Comparison of ENCODE assay signal across 11 cellular contexts in the genomic region with DNA sequence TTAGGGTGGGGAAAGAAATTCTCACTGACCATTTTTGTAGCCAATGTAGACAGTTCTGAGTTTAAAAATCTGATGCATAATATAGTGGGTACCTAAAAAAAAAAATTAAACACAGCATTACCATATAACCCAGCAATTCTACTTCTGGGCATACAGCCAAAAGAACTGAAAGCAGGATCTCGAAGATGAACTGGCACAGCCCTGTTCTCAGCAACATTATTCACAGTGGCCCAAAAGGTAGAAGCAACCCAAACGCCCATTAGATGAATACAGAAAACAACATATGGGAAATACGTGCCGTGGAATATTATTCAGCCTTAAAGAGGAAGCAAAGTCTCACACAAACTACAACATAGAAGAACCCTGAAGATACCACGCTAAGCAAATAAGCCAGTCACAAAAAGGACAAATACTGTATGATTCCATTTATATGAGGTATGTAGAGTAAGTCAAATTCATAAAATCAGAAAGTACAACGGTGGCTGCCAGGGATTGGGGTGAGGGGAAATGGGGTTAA. TPM values are rescaled to one million over a fixed set of nuclear protein-coding genes. Genes with fewer than 3 reads are reported as not detected.
DNase-seq lines count a peak whose midpoint lies in the region; ATAC-seq and TF ChIP-seq lines count a peak whose summit lies in the region.
"Had no signal": no experiment of that assay in that cellular context is flagged by ENCODE, and none has a peak within 500 bp of the region (broad histone marks: within the 10 kb centered on the region; RNA-seq: fewer than 3 reads in every experiment).

No MANE protein-coding gene starts in this region.

- CTCF ChIA-PET in SK-N-SH (lab: Yijun Ruan, JAX) = no interaction called here

- H3K9ac ChIP-seq in SK-N-SH (no peak overlapping the region), SK-N-MC (ENCODE audit: insufficient read length) (no peak overlapping the region), fibroblast of lung (ENCODE audit: insufficient read depth, low read length) (no peak overlapping the region)

- H3K9me3 ChIP-seq in SK-N-SH (no peaks in the 10 kb centered on the region), SK-N-MC (ENCODE audit: low read depth, low read length) (no peaks in the 10 kb centered on the region), fibroblast of lung (ENCODE audit: control insufficient read depth, insufficient read depth, low read depth, low read length) (no peaks in the 10 kb centered on the region), thoracic aorta (no peaks in the 10 kb centered on the region)
- H3K9me3 ChIP-seq: body of pancreas had no signal

- H3K27me3 ChIP-seq in SK-N-SH (ENCODE audit: insufficient read depth) (no peaks in the 10 kb centered on the region), fibroblast of lung (ENCODE audit: control insufficient read depth, insufficient read depth, low read length) (no peaks in the 10 kb centered on the region), thoracic aorta (replicated peaks; ENCODE audit: insufficient read depth) (no peaks in the 10 kb centered on the region)
- H3K27me3 ChIP-seq: body of pancreas had no signal

- H2AFZ ChIP-seq in SK-N-SH (ENCODE audit: low read depth) (no peak overlapping the region), fibroblast of lung (ENCODE audit: low read length) (no peak overlapping the region)

- TF ChIP-seq EP300 in SK-N-SH (IDR thresholded peaks at IDR 0.05; ENCODE audit: borderline replicate concordance in 1 of 2, low read depth in 1 of 2, low read length in 1 of 2) = no peak

- no peaks in the 10 kb centered on the region for H3F3A ChIP-seq in SK-N-SH (replicated peaks; ENCODE audit: insufficient read depth)

- DNase-seq in SK-N-SH (no peak), SK-N-MC (ENCODE audit: low read depth, low spot score) (no peak), fibroblast of lung (ENCODE audit: low read depth in 2 of 2) (peak; percentile 53 to 57), thoracic aorta (ENCODE audit: low spot score) (no peak), nucleus accumbens (lab: John Stamatoyannopoulos, UW) (no peak), HuH-7.5 (ENCODE audit: low spot score) (no peak)
- DNase-seq: body of pancreas, KG1, NCI-H526 treated with DMSO at 0.1 percent for 48 hours had no signal

- H3K4me1 ChIP-seq in SK-N-SH (ENCODE audit: control insufficient read depth in 1 of 2, insufficient read depth in 2 of 2, low read depth in 1 of 2, low read length in 1 of 2) (peaks cover 0 to 5% of the 10 kb centered on the region in 2 experiments; a peak in 3 of 4 replicates), fibroblast of lung (ENCODE audit: control insufficient read depth, extremely low read depth, insufficient read depth, low read length) (no peaks in the 10 kb centered on the region), thoracic aorta (ENCODE audit: control insufficient read depth in 1 of 2, low read depth in 2 of 2) (no peaks in the 10 kb centered on the region)
- H3K4me1 ChIP-seq: body of pancreas had no signal

- H3K36me3 ChIP-seq in SK-N-SH (replicated peaks in 1 of 2; ENCODE audit: control insufficient read depth in 1 of 2, insufficient read depth in 2 of 2, low read length in 1 of 2) (no peaks in the 10 kb centered on the region), SK-N-MC (ENCODE audit: insufficient read depth, low read length) (no peaks in the 10 kb centered on the region), fibroblast of lung (ENCODE audit: control insufficient read depth, insufficient read depth, low read length) (no peaks in the 10 kb centered on the region), thoracic aorta (no peaks in the 10 kb centered on the region)

- H3K9me2 ChIP-seq in SK-N-SH = no peaks in the 10 kb centered on the region

- H3K27ac ChIP-seq in SK-N-SH (ENCODE audit: low read depth in 2 of 2, low read length in 1 of 2) (no peak overlapping the region), SK-N-MC (no peak overlapping the region), fibroblast of lung (ENCODE audit: insufficient read depth, low read length) (no peak overlapping the region), thoracic aorta (no peak overlapping the region)
- H3K27ac ChIP-seq: body of pancreas had no signal

- TF ChIP-seq CTCF in SK-N-SH (IDR thresholded peaks at IDR 0.05) (no peak), fibroblast of lung (conservative IDR thresholded peaks at IDR 0.05 in 1 of 2, IDR thresholded peaks at IDR 0.05 in 1 of 2; ENCODE audit: low read depth in 1 of 2, low read length in 2 of 2) (no peak), thoracic aorta (IDR thresholded peaks at IDR 0.05) (no peak)

- peak; percentile 68 for ATAC-seq in SK-N-SH treated with all-trans-retinoic acid at 6 μM for 48 hours
- ATAC-seq in thoracic aorta (ENCODE audit: insufficient number of reproducible peaks, low FRiP score, low read depth) = no peak
- no peak for ATAC-seq in HG02885 (IDR thresholded peaks at IDR 0.05; ENCODE audit: poor library complexity, unreplicated experiment)
- ATAC-seq: body of pancreas had no signal

- POLR2A ChIA-PET in SK-N-SH (lab: Yijun Ruan, JAX) = no interaction called here

- 45% methylated on average over 6 of the region's 6 CpGs for WGBS in SK-N-SH (ENCODE audit: low lambda C conversion rate)

- H3K79me2 ChIP-seq in SK-N-SH (ENCODE audit: insufficient read depth) (no peaks in the 10 kb centered on the region), fibroblast of lung (ENCODE audit: control insufficient read depth, insufficient read depth, low read length) (no peaks in the 10 kb centered on the region)

- no peak overlapping the region for H3K4me2 ChIP-seq in SK-N-SH
- H3K4me2 ChIP-seq in fibroblast of lung (ENCODE audit: extremely low read depth, insufficient read depth, low read length) = no peak overlapping the region

- H4K20me1 ChIP-seq in SK-N-SH (ENCODE audit: insufficient read depth) (no peaks in the 10 kb centered on the region), fibroblast of lung (ENCODE audit: control insufficient read depth, extremely low read depth, insufficient read depth, low read length) (no peaks in the 10 kb centered on the region)

- no peak for TF ChIP-seq RAD21 in SK-N-SH (IDR thresholded peaks at IDR 0.05; ENCODE audit: low read length)

- no peak overlapping the region for H3K4me3 ChIP-seq in SK-N-SH (ENCODE audit: low read depth in 2 of 2, low read length in 1 of 2)
- H3K4me3 ChIP-seq in SK-N-MC = peak overlapping the region; percentile 30
- H3K4me3 ChIP-seq in fibroblast of lung (replicated peaks in 1 of 4; ENCODE audit: control extremely low read depth in 1 of 4, insufficient read depth in 1 of 4, low read depth in 3 of 4, low read length in 4 of 4) = peak overlapping the region in 1 of 4 experiments; percentile 9
- peak overlapping the region; percentile 46 for H3K4me3 ChIP-seq in thoracic aorta
- H3K4me3 ChIP-seq: body of pancreas had no signal

TF ChIP-seq in SK-N-SH treated with all-trans-retinoic acid at 6 μM for 48 hours, 23 proteins besides CTCF, POLR2A, EP300 and RAD21:
- no peak for TF ChIP-seq SNAI2 (CRISPR knock-in tag; IDR thresholded peaks at IDR 0.05)
- 0 out of 2 replicates have a peak, but pooled peaks have one; percentile 31 for TF ChIP-seq CSDC2 (CRISPR knock-in tag; IDR thresholded peaks at IDR 0.05)
- TF ChIP-seq TOX (CRISPR knock-in tag; IDR thresholded peaks at IDR 0.05; ENCODE audit: borderline replicate concordance) = no peak
- TF ChIP-seq, protein P1, sequence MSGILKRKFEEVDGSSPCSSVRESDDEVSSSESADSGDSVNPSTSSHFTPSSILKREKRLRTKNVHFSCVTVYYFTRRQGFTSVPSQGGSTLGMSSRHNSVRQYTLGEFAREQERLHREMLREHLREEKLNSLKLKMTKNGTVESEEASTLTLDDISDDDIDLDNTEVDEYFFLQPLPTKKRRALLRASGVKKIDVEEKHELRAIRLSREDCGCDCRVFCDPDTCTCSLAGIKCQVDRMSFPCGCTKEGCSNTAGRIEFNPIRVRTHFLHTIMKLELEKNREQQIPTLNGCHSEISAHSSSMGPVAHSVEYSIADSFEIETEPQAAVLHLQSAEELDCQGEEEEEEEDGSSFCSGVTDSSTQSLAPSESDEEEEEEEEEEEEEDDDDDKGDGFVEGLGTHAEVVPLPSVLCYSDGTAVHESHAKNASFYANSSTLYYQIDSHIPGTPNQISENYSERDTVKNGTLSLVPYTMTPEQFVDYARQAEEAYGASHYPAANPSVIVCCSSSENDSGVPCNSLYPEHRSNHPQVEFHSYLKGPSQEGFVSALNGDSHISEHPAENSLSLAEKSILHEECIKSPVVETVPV (CRISPR knock-in tag; IDR thresholded peaks at IDR 0.05) = no peak

TF ChIP-seq in SK-N-SH, 30 proteins besides CTCF, POLR2A, EP300 and RAD21 (continues in another document):
- TF ChIP-seq, protein P2, sequence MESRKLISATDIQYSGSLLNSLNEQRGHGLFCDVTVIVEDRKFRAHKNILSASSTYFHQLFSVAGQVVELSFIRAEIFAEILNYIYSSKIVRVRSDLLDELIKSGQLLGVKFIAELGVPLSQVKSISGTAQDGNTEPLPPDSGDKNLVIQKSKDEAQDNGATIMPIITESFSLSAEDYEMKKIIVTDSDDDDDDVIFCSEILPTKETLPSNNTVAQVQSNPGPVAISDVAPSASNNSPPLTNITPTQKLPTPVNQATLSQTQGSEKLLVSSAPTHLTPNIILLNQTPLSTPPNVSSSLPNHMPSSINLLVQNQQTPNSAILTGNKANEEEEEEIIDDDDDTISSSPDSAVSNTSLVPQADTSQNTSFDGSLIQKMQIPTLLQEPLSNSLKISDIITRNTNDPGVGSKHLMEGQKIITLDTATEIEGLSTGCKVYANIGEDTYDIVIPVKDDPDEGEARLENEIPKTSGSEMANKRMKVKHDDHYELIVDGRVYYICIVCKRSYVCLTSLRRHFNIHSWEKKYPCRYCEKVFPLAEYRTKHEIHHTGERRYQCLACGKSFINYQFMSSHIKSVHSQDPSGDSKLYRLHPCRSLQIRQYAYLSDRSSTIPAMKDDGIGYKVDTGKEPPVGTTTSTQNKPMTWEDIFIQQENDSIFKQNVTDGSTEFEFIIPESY (IDR thresholded peaks at IDR 0.05; ENCODE audit: borderline replicate concordance, low read depth) = no peak
- TF ChIP-seq, protein P3, sequence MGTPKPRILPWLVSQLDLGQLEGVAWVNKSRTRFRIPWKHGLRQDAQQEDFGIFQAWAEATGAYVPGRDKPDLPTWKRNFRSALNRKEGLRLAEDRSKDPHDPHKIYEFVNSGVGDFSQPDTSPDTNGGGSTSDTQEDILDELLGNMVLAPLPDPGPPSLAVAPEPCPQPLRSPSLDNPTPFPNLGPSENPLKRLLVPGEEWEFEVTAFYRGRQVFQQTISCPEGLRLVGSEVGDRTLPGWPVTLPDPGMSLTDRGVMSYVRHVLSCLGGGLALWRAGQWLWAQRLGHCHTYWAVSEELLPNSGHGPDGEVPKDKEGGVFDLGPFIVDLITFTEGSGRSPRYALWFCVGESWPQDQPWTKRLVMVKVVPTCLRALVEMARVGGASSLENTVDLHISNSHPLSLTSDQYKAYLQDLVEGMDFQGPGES (IDR thresholded peaks at IDR 0.05; ENCODE audit: low read depth, low read length) = no peak
- no peak for TF ChIP-seq RCOR1 (IDR thresholded peaks at IDR 0.05; ENCODE audit: low read length)

RNA-seq across cellular contexts. Expression of gene SIPA1L2, which starts 54.4 kb away (rescaled TPM):
- 0.48 and 0.55 TPM in 2 replicates for polyA plus RNA-seq in SK-N-SH (2012; rRNA removed)
- 0.57 and 0.69 TPM in 2 replicates for polyA plus RNA-seq in SK-N-SH (2012; cell fraction: cytosol; rRNA removed)
- 1.0 and 1.3 TPM in 2 replicates for polyA plus RNA-seq in SK-N-SH (2012; cell fraction: nucleus; rRNA removed)
- total RNA-seq in fibroblast of lung = 2.0 and 12.6 TPM in 2 replicates
- 0.39 and 2.0 TPM in 2 replicates for polyA plus RNA-seq in fibroblast of lung
- polyA plus RNA-seq in fibroblast of lung (2012) = 0.38 and 1.5 TPM in 2 replicates
- 0.67 and 2.8 TPM in 2 replicates for polyA minus RNA-seq in fibroblast of lung (ENCODE audit: low replicate concordance)
- 10 to 100 TPM; 13.0 to 20.4 TPM for total RNA-seq in thoracic aorta

Comparison
In these comparisons a context has a peak if more than half of its experiments do, and no peak if none do; other contexts are left out.
1. DNase-seq: peak in fibroblast of lung (2 of 2); none in SK-N-SH (single experiment), SK-N-MC (single experiment), thoracic aorta (single experiment), nucleus accumbens (0 of 56) and HuH-7.5 (single experiment).
2. H3K4me3 ChIP-seq: peak in SK-N-MC (single experiment) and thoracic aorta (single experiment); none in SK-N-SH (0 of 2).